In genomic region chr9:132472599-132472998, GRCh38 we compare ENCODE assay signal across 17 cellular contexts.
DNase-seq lines count a peak whose midpoint lies in the region; ATAC-seq and TF ChIP-seq lines count a peak whose summit lies in the region.
"Had no signal": no experiment of that assay in that cellular context is flagged by ENCODE, and none has a peak within 500 bp of the region (broad histone marks: within the 10 kb centered on the region; RNA-seq: fewer than 3 reads in every experiment).

No MANE protein-coding gene starts in this region.

- H3K9me3 ChIP-seq in BLaER1 (no peaks in the 10 kb centered on the region), endodermal cell (ENCODE audit: control insufficient read depth, low read length) (no peaks in the 10 kb centered on the region)

- ATAC-seq in GM18861 (IDR thresholded peaks at IDR 0.05; ENCODE audit: unreplicated experiment) = no peak
- ATAC-seq: T-helper 17 cell had no signal

- H3K9ac ChIP-seq in BLaER1 = no peak overlapping the region
- H3K9ac ChIP-seq in endodermal cell (ENCODE audit: extremely low read depth, low read length, poor library complexity, severe bottlenecking) = no peak overlapping the region
- H3K9ac ChIP-seq: GM23248 had no signal

- peaks cover 3% of the 10 kb centered on the region for H3K36me3 Mint-ChIP-seq in endodermal cell (ENCODE audit: low read depth)
- no peaks in the 10 kb centered on the region for H3K36me3 Mint-ChIP-seq in progenitor cell of endocrine pancreas (ENCODE audit: insufficient read depth)
- H3K36me3 Mint-ChIP-seq: CD4-positive, CD25-positive, alpha-beta regulatory T cell had no signal

- peak; percentile 99 for DNase-seq in DMS53 (lab: John Stamatoyannopoulos, UW)
- peak; percentile 82 for DNase-seq in NCI-H2196 (lab: John Stamatoyannopoulos, UW; ENCODE audit: unreplicated experiment)
- DNase-seq in endodermal cell = no peak
- DNase-seq in progenitor cell of endocrine pancreas (ENCODE audit: low spot score, unreplicated experiment) = no peak
- DNase-seq in SKM-1 (lab: John Stamatoyannopoulos, UW; ENCODE audit: unreplicated experiment) = no peak
- DNase-seq: CD4-positive, CD25-positive, alpha-beta regulatory T cell; DMS 273 treated with DMSO at 0.1 percent for 48 hours; GM23248; H9; Kasumi-1; NCI-H1048; NCI-H2171; Right ventricle myocardium superior; T-helper 17 cell had no signal

- no peaks in the 10 kb centered on the region for H3K27me3 Mint-ChIP-seq in endodermal cell (ENCODE audit: insufficient read depth)
- peaks cover 3% of the 10 kb centered on the region for H3K27me3 Mint-ChIP-seq in progenitor cell of endocrine pancreas
- H3K27me3 Mint-ChIP-seq: CD4-positive, CD25-positive, alpha-beta regulatory T cell had no signal

- no peak overlapping the region for H3K4me3 ChIP-seq in BLaER1
- no peak overlapping the region for H3K4me3 ChIP-seq in endodermal cell (ENCODE audit: low read length)
- H3K4me3 ChIP-seq: GM23248 had no signal

- H3K4me1 ChIP-seq in BLaER1 (peaks cover 22% of the 10 kb centered on the region), endodermal cell (ENCODE audit: control insufficient read depth, insufficient read depth, low read length) (no peaks in the 10 kb centered on the region)

- H3K27ac ChIP-seq in BLaER1 (no peak overlapping the region), endodermal cell (ENCODE audit: low read depth, low read length) (no peak overlapping the region)
- H3K27ac ChIP-seq: GM23248 had no signal

- H3K4me1 Mint-ChIP-seq in endodermal cell (peaks cover 12% of the 10 kb centered on the region), progenitor cell of endocrine pancreas (ENCODE audit: low read depth) (peaks cover 3% of the 10 kb centered on the region)
- H3K4me1 Mint-ChIP-seq: CD4-positive, CD25-positive, alpha-beta regulatory T cell had no signal

- WGBS in endodermal cell (ENCODE audit: insufficient coverage in 1 of 2, insufficient read length in 1 of 2), 2 experiments = 84 to 86% methylated on average over 7 to 9 of the region's 9 CpGs

- peak overlapping the region; percentile 50 for H3K4me2 ChIP-seq in BLaER1

- H3K27ac Mint-ChIP-seq in endodermal cell = peak overlapping the region; percentile 48
- no peak overlapping the region for H3K27ac Mint-ChIP-seq in progenitor cell of endocrine pancreas
- H3K27ac Mint-ChIP-seq: B cell; CD4-positive, CD25-positive, alpha-beta regulatory T cell; H9; T-helper 17 cell had no signal

- peaks cover 3% of the 10 kb centered on the region for H3K9me3 Mint-ChIP-seq in endodermal cell
- no peaks in the 10 kb centered on the region for H3K9me3 Mint-ChIP-seq in progenitor cell of endocrine pancreas (ENCODE audit: low read depth)
- H3K9me3 Mint-ChIP-seq: CD4-positive, CD25-positive, alpha-beta regulatory T cell; H9 had no signal

- H3K36me3 ChIP-seq in BLaER1 = no peaks in the 10 kb centered on the region
- H3K36me3 ChIP-seq in endodermal cell (ENCODE audit: control insufficient read depth, insufficient read depth, low read length) = no peaks in the 10 kb centered on the region

- H3K4me3 Mint-ChIP-seq in endodermal cell (no peak overlapping the region), progenitor cell of endocrine pancreas (ENCODE audit: low read depth) (no peak overlapping the region)
- H3K4me3 Mint-ChIP-seq: B cell; CD4-positive, CD25-positive, alpha-beta regulatory T cell; H9; T-helper 17 cell had no signal

- TF ChIP-seq CTCF in endodermal cell (conservative IDR thresholded peaks at IDR 0.05) = no peak
- no peak for TF ChIP-seq CTCF in progenitor cell of endocrine pancreas (IDR thresholded peaks at IDR 0.05; ENCODE audit: unreplicated experiment)

- H3K27me3 ChIP-seq in BLaER1 (no peaks in the 10 kb centered on the region; the same call in 1 of the 2 replicates), endodermal cell (ENCODE audit: control insufficient read depth, insufficient read depth, low read length, poor library complexity, severe bottlenecking) (no peaks in the 10 kb centered on the region)

- no peaks in the 10 kb centered on the region for H4K20me1 ChIP-seq in BLaER1

Comparison
In these comparisons a context has a peak if more than half of its experiments do, and no peak if none do; other contexts are left out.
1. DNase-seq: peak in DMS53 (single experiment) and NCI-H2196 (single experiment); none in endodermal cell (single experiment), progenitor cell of endocrine pancreas (single experiment) and SKM-1 (single experiment).